8 cellular contexts compared by ENCODE assay signal in the genomic region with DNA sequence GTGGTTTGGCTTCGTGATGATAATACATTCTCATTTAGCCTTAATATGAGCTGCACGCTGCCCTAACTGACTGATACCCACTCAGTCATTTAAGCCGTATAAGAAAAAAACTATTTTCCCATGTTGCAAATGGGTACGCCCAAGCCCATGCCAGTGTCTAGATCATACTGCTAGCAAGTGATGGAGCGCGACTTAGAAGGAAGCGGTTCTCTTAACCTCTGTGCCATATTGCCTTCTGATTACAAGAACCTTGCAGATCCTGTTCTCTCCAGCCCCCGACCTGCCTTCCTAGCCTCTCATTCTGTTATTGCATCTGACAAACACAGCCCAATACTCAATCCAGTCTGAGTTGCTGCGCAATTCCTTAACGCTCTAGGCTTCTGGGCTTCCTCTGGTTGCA. TPM values are rescaled to one million over a fixed set of nuclear protein-coding genes. Genes with fewer than 3 reads are reported as not detected.
DNase-seq lines count a peak whose midpoint lies in the region; ATAC-seq, FAIRE-seq and TF ChIP-seq lines count a peak whose summit lies in the region.

No MANE protein-coding gene starts in this region.

- peaks cover 28% of the 10 kb centered on the region for H3K36me3 Mint-ChIP-seq in activated B cell treated with CpG ODN at 0.5 μM for 24 hours (ENCODE audit: low read depth)

- H3K27me3 Mint-ChIP-seq in activated B cell treated with CpG ODN at 0.5 μM for 24 hours, result no peaks in the 10 kb centered on the region

- H3K27me3 ChIP-seq in heart right ventricle, result no peaks in the 10 kb centered on the region
- H3K27me3 ChIP-seq in sigmoid colon, result no peaks in the 10 kb centered on the region

- TF ChIP-seq POLR2A in sigmoid colon (IDR thresholded peaks at IDR 0.05), result no peak

- H3K4me1 Mint-ChIP-seq in activated B cell treated with CpG ODN at 0.5 μM for 24 hours, result peaks cover 39% of the 10 kb centered on the region

- 5 to 9% methylated on average over 10 of the region's 10 CpGs for WGBS in heart right ventricle, 2 donors
- 4 to 8% methylated on average over 10 of the region's 10 CpGs for WGBS in sigmoid colon, 2 donors

- peak overlapping the region; percentile 99 for H3K4me3 Mint-ChIP-seq in activated B cell treated with CpG ODN at 0.5 μM for 24 hours

- POLR2A ChIA-PET in activated B cell treated with CpG ODN at 0.5 μM for 24 hours (lab: Charles Lee), result no interaction called here

- peak overlapping the region; percentile 98 for H3K27ac Mint-ChIP-seq in activated B cell treated with CpG ODN at 0.5 μM for 24 hours

- H3K36me3 ChIP-seq in heart right ventricle, result peaks cover 0 to 14% (median 0%) of the 10 kb centered on the region in 9 donors
- H3K36me3 ChIP-seq in sigmoid colon, result peaks cover 0 to 9% (median 0%) of the 10 kb centered on the region in 4 donors

- H3K9me3 ChIP-seq in heart right ventricle, result no peaks in the 10 kb centered on the region
- H3K9me3 ChIP-seq in sigmoid colon, result no peaks in the 10 kb centered on the region

- ATAC-seq in HG02642 (IDR thresholded peaks at IDR 0.05; ENCODE audit: poor library complexity, unreplicated experiment) (peak; percentile 6), activated B cell treated with CpG ODN at 0.5 μM for 24 hours (ENCODE audit: low read depth) (no peak), heart right ventricle (peak in 4 of 8 donors; percentile 3 to 28 (median 4))
- ATAC-seq in activated CD4-positive, CD25-positive, alpha-beta regulatory T cell treated with anti-CD3 and anti-CD28 coated beads, Interleukin-2, amount 50 U/mL, for 24 hours, result no peak

- CTCF ChIA-PET in activated B cell treated with CpG ODN at 0.5 μM for 24 hours (lab: Charles Lee), result no interaction called here

- no peak for TF ChIP-seq CTCF in C4-2B (conservative IDR thresholded peaks at IDR 0.05)
- no peak for TF ChIP-seq CTCF in activated B cell treated with CpG ODN at 0.5 μM for 24 hours (IDR thresholded peaks at IDR 0.05)
- TF ChIP-seq CTCF in heart right ventricle (IDR thresholded peaks at IDR 0.05), result no peak
- TF ChIP-seq CTCF in sigmoid colon (IDR thresholded peaks at IDR 0.05), result no peak

- no peaks in the 10 kb centered on the region for H3K9me3 Mint-ChIP-seq in activated B cell treated with CpG ODN at 0.5 μM for 24 hours

- H3K27ac ChIP-seq in C4-2B (peak overlapping the region; percentile 80), heart right ventricle (peak overlapping the region in 9 of 10 donors; percentile 74 to 94 (median 86)), sigmoid colon (peak overlapping the region; percentile 84 to 88 (median 88))

- H3K4me3 ChIP-seq in heart right ventricle (peak overlapping the region; percentile 66 to 99 (median 92)), sigmoid colon (peak overlapping the region; percentile 75 to 97 (median 86))

- no peak for TF ChIP-seq EP300 in sigmoid colon (IDR thresholded peaks at IDR 0.05)

- H3K4me1 ChIP-seq in heart right ventricle, result peaks cover 0 to 48% (median 27%) of the 10 kb centered on the region in 9 donors
- peaks cover 0 to 44% (median 33%) of the 10 kb centered on the region in 4 donors for H3K4me1 ChIP-seq in sigmoid colon

- no peak for FAIRE-seq in HTR-8/SVneo (lab: Jason Lieb, UNC)

- intact Hi-C loops in activated B cell treated with CpG ODN at 0.5 μM for 24 hours (cut with micrococcal nuclease), result loop anchor here (1.0 to 10.0 kb wide), 10 partner anchors 72 to 1111 kb away; a partner anchor contains a TSS
- intact Hi-C loops in heart right ventricle (cut with DNase I), result loop anchor here in 1 of 10 donors (10.0 kb wide), 1 partner anchor 315 kb away; no protein-coding TSS in a partner anchor
- intact Hi-C loops in sigmoid colon (cut with DNase I), result no loop called here

- DNase-seq in activated B cell treated with CpG ODN at 0.5 μM for 24 hours (no peak), heart right ventricle (no peak), sigmoid colon (no peak), HTR-8/SVneo (ENCODE audit: insufficient read length, low spot score) (no peak), NCI-H748 treated with DMSO at 0.1 percent for 48 hours (lab: John Stamatoyannopoulos, UW) (no peak)

RNA-seq across cellular contexts. Expression of a gene that starts 0.6 kb away (rescaled TPM):
- total RNA-seq in activated B cell treated with CpG ODN at 0.5 μM for 24 hours (28.8 and 35.8 TPM in 2 replicates), heart right ventricle (10 to 100 TPM; 10.9 to 16.5 (median 13.0) TPM), sigmoid colon (10 to 100 TPM; 26.3 to 40.7 (median 32.9) TPM)
- polyA plus RNA-seq in heart right ventricle (1 to 10 TPM; 5.7 to 6.7 TPM), sigmoid colon (10 to 100 TPM in 1 of 3 donors, 1 to 10 TPM in 2; 7.8 to 12.0 (median 8.3) TPM)

RNA-seq across cellular contexts. Expression of a gene that starts 0.7 kb away (rescaled TPM):
- total RNA-seq in activated B cell treated with CpG ODN at 0.5 μM for 24 hours (6.6 and 7.8 TPM in 2 replicates), heart right ventricle (1 to 10 TPM; 2.3 to 5.0 (median 3.2) TPM), sigmoid colon (1 to 10 TPM; 2.2 to 3.5 (median 3.0) TPM)
- polyA plus RNA-seq in heart right ventricle (1 to 10 TPM; 1.5 to 2.0 TPM), sigmoid colon (1 to 10 TPM; 1.6 to 2.7 (median 1.8) TPM)
